ENCODE assay signal across 8 cellular contexts in the genomic region with DNA sequence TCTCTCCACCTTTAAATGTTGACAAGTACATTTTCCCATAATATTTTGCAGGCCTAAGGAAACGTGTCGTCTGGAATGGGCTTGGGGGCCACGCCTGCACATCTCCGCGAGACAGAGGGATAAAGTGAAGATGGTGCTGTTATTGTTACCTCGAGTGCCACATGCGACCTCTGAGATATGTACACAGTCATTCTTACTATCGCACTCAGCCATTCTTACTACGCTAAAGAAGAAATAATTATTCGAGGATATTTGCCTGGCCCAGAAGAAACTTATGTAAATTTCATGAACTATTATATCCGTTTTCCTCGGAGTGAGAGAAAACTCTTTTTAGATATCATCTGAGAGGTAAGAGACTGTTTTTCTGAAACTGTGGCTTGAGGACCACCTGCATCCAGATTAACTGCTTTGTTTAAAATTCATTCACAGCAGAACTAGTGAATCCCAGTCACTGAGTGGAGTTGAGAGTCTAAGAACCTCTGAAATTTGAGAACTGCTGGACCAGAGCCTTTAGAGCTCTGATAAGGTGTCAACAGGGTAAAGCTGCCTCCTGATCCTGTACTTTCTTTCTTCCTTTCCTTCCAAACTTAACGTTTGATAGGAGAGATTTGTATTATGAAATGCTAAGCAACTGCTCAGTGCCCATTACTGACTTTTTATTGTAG. TPM values are rescaled to one million over a fixed set of nuclear protein-coding genes. Genes with fewer than 3 reads are reported as not detected.
DNase-seq lines count a peak whose midpoint lies in the region; ATAC-seq, FAIRE-seq and TF ChIP-seq lines count a peak whose summit lies in the region.

No MANE protein-coding gene starts in this region.

- H3K4me2 ChIP-seq in GM12878 (ENCODE audit: control insufficient read depth, insufficient read depth) (peak overlapping the region; percentile 80), neural cell (ENCODE audit: low read length) (peak overlapping the region; percentile 97)

- H3K4me3 ChIP-seq in GM12875 (ENCODE audit: low read depth, low read length), result peak overlapping the region; percentile 84
- peak overlapping the region; percentile 89 for H3K4me3 ChIP-seq in GM12878
- peak overlapping the region; percentile 77 for H3K4me3 ChIP-seq in neural cell (ENCODE audit: low read length)

- H3K79me2 ChIP-seq in GM12878 (ENCODE audit: control insufficient read depth, insufficient read depth, low read length) (peaks cover 17% of the 10 kb centered on the region), neural cell (replicated peaks; ENCODE audit: insufficient read depth, low read length) (peaks cover 2% of the 10 kb centered on the region)

- H4K20me1 ChIP-seq in GM12878 (ENCODE audit: control insufficient read depth, insufficient read depth) (no peaks in the 10 kb centered on the region), neural cell (ENCODE audit: insufficient read depth) (no peaks in the 10 kb centered on the region)

- H3K36me3 ChIP-seq in GM12878 (ENCODE audit: control insufficient read depth in 2 of 2, insufficient read depth in 2 of 2, low read length in 1 of 2) (peaks cover 0 to 6% of the 10 kb centered on the region in 2 experiments; a peak in 1 of 4 replicates), neural cell (ENCODE audit: insufficient read depth, low read length) (no peaks in the 10 kb centered on the region)

- H3K9ac ChIP-seq in GM12878 (ENCODE audit: control insufficient read depth, insufficient read depth, low read length), result peak overlapping the region; percentile 90
- H3K9ac ChIP-seq in neural cell (ENCODE audit: low read length), result no peak overlapping the region

- H3F3A ChIP-seq in neural cell (ENCODE audit: insufficient read depth, low read length, poor library complexity, severe bottlenecking), result no peaks in the 10 kb centered on the region

- POLR2A ChIA-PET in GM12878 (lab: Charles Lee), result interaction anchor here (1.5 kb wide), 1 partner anchor 8 kb away, joined by 4 read pairs; no protein-coding TSS in a partner anchor

- H3K27ac ChIP-seq in GM12878 (ENCODE audit: control insufficient read depth, insufficient read depth) (peak overlapping the region; percentile 25; the same call in 1 of the 2 replicates), neural cell (ENCODE audit: low read length) (no peak overlapping the region)

- RAD21 ChIA-PET in GM12878 (lab: Charles Lee; ENCODE audit: unreplicated experiment), result no interaction called here

- in situ Hi-C loops in GM12878 (cut with MboI), result loop anchor here (5.0 kb wide), 1 partner anchor 317 kb away; the partner anchor contains the start of gene KMO

- TF ChIP-seq RAD21 in GM12878 (IDR thresholded peaks at IDR 0.05; ENCODE audit: insufficient read depth, low read depth, low read length) (no peak), neural cell (conservative IDR thresholded peaks at IDR 0.05) (no peak)

- TF ChIP-seq POLR2A in GM12878 (IDR thresholded peaks at IDR 0.05; ENCODE audit: low read depth, low read length), result no peak

- no peak for FAIRE-seq in GM12878 (lab: Jason Lieb, UNC)

- DNase-seq in GM12878 (ENCODE audit: low read depth, low spot score) (no peak), NCI-H526 (lab: John Stamatoyannopoulos, UW) (no peak)
- no peak for DNase-seq in stimulated activated CD8-positive, alpha-beta memory T cell treated with anti-CD3 and anti-CD28 coated beads, Interleukin-4, amount 100 ng/mL, for 48 hours
- DNase-seq in stimulated activated CD4-positive, alpha-beta T cell treated with anti-CD3 and anti-CD28 coated beads, Interleukin-2, amount 100 ng/mL, for 24 hours, result no peak

- TF ChIP-seq CTCF in GM12875 (IDR thresholded peaks at IDR 0.05; ENCODE audit: borderline replicate concordance, insufficient read depth, low read depth, low read length), result no peak
- no peak for TF ChIP-seq CTCF in GM12878 (IDR thresholded peaks at IDR 0.05 in 2 of 3, conservative IDR thresholded peaks at IDR 0.05 in 1 of 3; ENCODE audit: control insufficient read depth in 2 of 3, extremely low read depth in 1 of 3, insufficient read depth in 1 of 3, low read depth in 3 of 3, low read length in 3 of 3)
- TF ChIP-seq CTCF in neural cell (IDR thresholded peaks at IDR 0.05; ENCODE audit: poor library complexity, severe bottlenecking), result no peak

- WGBS in GM12878 (ENCODE audit: insufficient coverage, insufficient replicate concordance, low lambda C conversion rate, missing lambda C conversion rate), result 0% methylated on average over 13 of the region's 13 CpGs

- no peak for TF ChIP-seq EP300 in GM12878 (IDR thresholded peaks at IDR 0.05; ENCODE audit: borderline replicate concordance in 1 of 2, control insufficient read depth in 1 of 2, low read depth in 2 of 2, low read length in 2 of 2)
- TF ChIP-seq EP300 in neural cell (conservative IDR thresholded peaks at IDR 0.05; ENCODE audit: poor library complexity, severe bottlenecking), result no peak

- BruUV-seq in GM12878 (replicated peaks; lab: Mats Ljungman, UMichigan), result no TSS peak

- peak overlapping the region; percentile 90 for H2AFZ ChIP-seq in GM12878 (ENCODE audit: control insufficient read depth, low read depth, low read length)
- no peak overlapping the region for H2AFZ ChIP-seq in neural cell (ENCODE audit: low read depth, low read length)

- no peaks in the 10 kb centered on the region; the same call in 1 of the 2 replicates for H3K4me1 ChIP-seq in GM12878 (ENCODE audit: control insufficient read depth, insufficient read depth, low read length)

- no peaks in the 10 kb centered on the region for H3K27me3 ChIP-seq in GM12878 (replicated peaks in 1 of 2; ENCODE audit: control insufficient read depth in 2 of 2, insufficient read depth in 2 of 2, low read length in 1 of 2)
- no peaks in the 10 kb centered on the region for H3K27me3 ChIP-seq in neural cell (ENCODE audit: insufficient read depth, low read depth, low read length)

- SMC1A ChIA-PET in GM12878 (lab: Charles Lee; ENCODE audit: uncharacterized antibody, unreplicated experiment), result no interaction called here

- ATAC-seq in HG03432 (IDR thresholded peaks at IDR 0.05; ENCODE audit: unreplicated experiment) (peak; percentile 4), GM12878 (peak; percentile 41), HG03045 (IDR thresholded peaks at IDR 0.05; ENCODE audit: unreplicated experiment) (no peak)

- H3K9me3 ChIP-seq in GM12878 (replicated peaks; ENCODE audit: control insufficient read depth, insufficient read depth, low read length), result no peaks in the 10 kb centered on the region
- H3K9me3 ChIP-seq in neural cell (ENCODE audit: low read length), result no peaks in the 10 kb centered on the region

- intact Hi-C loops in GM12878 (cut with micrococcal nuclease; ENCODE audit: unreplicated experiment), result loop anchor here (5.0 kb wide), 3 partner anchors 148 to 317 kb away; partner anchors contain the start of genes KMO and MAP1LC3C

- H3K9me2 ChIP-seq in neural cell (ENCODE audit: insufficient read depth, low read length), result no peaks in the 10 kb centered on the region

- CTCF ChIA-PET in GM12878 (lab: Yijun Ruan, JAX), result interaction anchor here (2.4 kb wide), 1 partner anchor 150 kb away, joined by 10 read pairs; the partner anchor contains the start of gene MAP1LC3C

TF ChIP-seq in GM12878, 131 proteins besides CTCF, POLR2A, EP300 and RAD21 (continues in another document):
- TF ChIP-seq NBN (IDR thresholded peaks at IDR 0.05), result no peak
- no peak for TF ChIP-seq RCOR1 (conservative IDR thresholded peaks at IDR 0.05; ENCODE audit: low read depth, low read length)

TF ChIP-seq in neural cell, 6 proteins besides CTCF, POLR2A, EP300 and RAD21 (continues in another document):
- TF ChIP-seq EZH2 (IDR thresholded peaks at IDR 0.05; ENCODE audit: borderline replicate concordance, insufficient read depth, low read length, poor library complexity, severe bottlenecking) (no peak), TAF1 (IDR thresholded peaks at IDR 0.05; ENCODE audit: low read depth) (no peak), POLR2AphosphoS5 (IDR thresholded peaks at IDR 0.05) (no peak)

RNA-seq across cellular contexts. Expression of gene EXO1, which starts 0.8 kb away (rescaled TPM):
- total RNA-seq in GM12878 (2013; cell fraction: nucleolus; rRNA removed), result 15.9 and 17.8 TPM in 2 replicates
- total RNA-seq in GM12878 (2014; rRNA removed), result 26.5 and 27.6 TPM in 2 replicates
- 36.8 and 40.4 TPM in 2 replicates for total RNA-seq in GM12878 (2014; rRNA removed; fragmentation: Illumina TruSeq; extraction: Trizol)
- 30.4 and 35.0 TPM in 2 replicates for total RNA-seq in GM12878 (2021)
- polyA plus RNA-seq in GM12878 (2011; ENCODE audit: low read depth), result 11.2 TPM
- 18.0 and 24.4 TPM in 2 replicates for polyA plus RNA-seq in GM12878 (2011; rRNA removed)
- 9.2 and 9.7 TPM in 2 replicates for polyA plus RNA-seq in GM12878 (2011; cell fraction: cytosol; rRNA removed)
- polyA plus RNA-seq in GM12878 (2011; cell fraction: nucleus; rRNA removed), result 9.8 and 13.4 TPM in 2 replicates
- polyA plus RNA-seq in GM12878 (2012), result 10.8 and 13.4 TPM in 2 replicates
- 33.7 and 40.0 TPM in 2 replicates for polyA plus RNA-seq in GM12878 (2014; fragmentation: Illumina TruSeq; extraction: Trizol)
- polyA plus RNA-seq in GM12878 (2014; fragmentation: Nextera tagmentation; extraction: Ambion mirVana), result 10 to 100 TPM in 1 of 2 experiments, 1 to 10 TPM in 1; 8.7 to 17.6 TPM
- polyA plus RNA-seq in GM12878 (2014; rRNA removed), result 20.6 and 22.4 TPM in 2 replicates
- polyA plus RNA-seq in GM12878 (2016; fragmentation: Nextera tagmentation; extraction: Ambion mirVana), result 10 to 100 TPM; 37.5 to 43.4 TPM
- 13.9 and 22.9 TPM in 2 replicates for polyA minus RNA-seq in GM12878 (2011; rRNA and poly(A)+ RNA removed)
- polyA minus RNA-seq in GM12878 (2011; cell fraction: cytosol; rRNA and poly(A)+ RNA removed), result 10.3 and 11.6 TPM in 2 replicates
- 9.2 and 16.7 TPM in 2 replicates for polyA minus RNA-seq in GM12878 (2011; cell fraction: nucleus; rRNA and poly(A)+ RNA removed)
- 0.32 and 0.92 TPM in 2 replicates for polyA plus RNA-seq in neural cell
- polyA minus RNA-seq in neural cell, result 0.69 and 1.9 TPM in 2 replicates
